Comparison of ENCODE assay signal across 1 cellular context in the genomic region with DNA sequence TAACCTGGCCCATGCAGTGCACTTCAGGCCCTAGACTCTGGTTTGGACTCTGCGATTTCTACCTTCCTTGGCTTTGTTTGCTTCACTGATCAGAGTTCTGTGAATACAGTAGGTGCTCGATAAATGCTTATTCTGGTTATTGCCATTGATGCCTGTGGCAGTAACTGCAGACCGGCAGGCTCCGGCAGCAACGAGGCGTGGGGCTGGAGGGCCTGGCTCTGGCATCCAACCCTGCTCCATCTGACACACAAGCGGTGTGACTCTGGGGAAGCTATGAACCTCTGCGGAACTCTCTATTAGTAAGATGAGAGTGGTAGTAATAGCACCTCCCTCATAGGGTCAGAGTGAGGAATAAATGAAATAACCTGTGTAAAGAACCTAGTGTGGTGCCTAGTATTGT.
TF ChIP-seq lines count a peak whose summit lies in the region.

No MANE protein-coding gene starts in this region.

TF ChIP-seq in WTC11, 78 proteins besides CTCF, POLR2A, EP300 and RAD21 (continued from another document):
- no peak for TF ChIP-seq ZNF671 (CRISPR knock-in tag; IDR thresholded peaks at IDR 0.05)
- no peak for TF ChIP-seq ZNF396 (CRISPR knock-in tag; IDR thresholded peaks at IDR 0.05; ENCODE audit: borderline replicate concordance)
